ENCODE assay signal across 33 cellular contexts in genomic region chr10:1545524-1545923, GRCh38.
"Had no signal": no experiment of that assay in that cellular context is flagged by ENCODE, and none has a peak within 500 bp of the region (broad histone marks: within the 10 kb centered on the region; RNA-seq: fewer than 3 reads in every experiment).

No MANE protein-coding gene starts in this region.

- H3K4me3 Mint-ChIP-seq: activated B cell treated with CpG ODN at 0.5 μM for 24 hours; activated CD8-positive, alpha-beta T cell treated with anti-CD3 and anti-CD28 coated beads for 36 hours; activated naive CD8-positive, alpha-beta T cell; activated T-cell treated with anti-CD3 and anti-CD28 coated beads, Interleukin-2, amount 50 U/mL, for 4 hours; brain; mesothelial cell of epicardium; naive B cell; nephron progenitor cell; stimulated activated memory B cell treated with anti-CD40 and anti-IgM and Interleukin-4, amounts not matched to agents 10 μg/mL and 1 μg/mL and 100 μg/mL, for 72 hours; stimulated activated naive CD8-positive, alpha-beta T cell treated with anti-CD3 and anti-CD28 coated beads, Interleukin-15, amount 100 ng/mL, for 72 hours; T-helper 17 cell had no signal

- H3K4me1 Mint-ChIP-seq: mesothelial cell of epicardium; stimulated activated naive CD8-positive, alpha-beta T cell treated with anti-CD3 and anti-CD28 coated beads, Interleukin-15, amount 100 ng/mL, for 72 hours had no signal

- H3K36me3 Mint-ChIP-seq: activated naive CD8-positive, alpha-beta T cell; mesothelial cell of epicardium had no signal

- H3K9me3 ChIP-seq: ascending aorta, gastrocnemius medialis, ovary, prostate gland, tibial artery, upper lobe of right lung had no signal

- H3K27ac Mint-ChIP-seq: activated B cell treated with CpG ODN at 0.5 μM for 24 hours; activated CD8-positive, alpha-beta T cell treated with anti-CD3 and anti-CD28 coated beads for 36 hours; activated naive CD8-positive, alpha-beta T cell; activated T-helper 2 cell treated with anti-CD3 and anti-CD28 coated beads, Interferon-gamma antibody, Interleukin-2, Interleukin-4, amounts not matched to agents 10 μg/mL and 5 μg/mL and 100 μg/mL, durations not matched to agents 14 hours and 24 hours and 36 hours; brain; mesothelial cell of epicardium; naive B cell; nephron progenitor cell; stimulated activated memory B cell treated with anti-CD40 and anti-IgM and Interleukin-4, amounts not matched to agents 10 μg/mL and 1 μg/mL and 100 μg/mL, for 72 hours; stimulated activated naive CD8-positive, alpha-beta T cell treated with anti-CD3 and anti-CD28 coated beads, Interleukin-15, amount 100 ng/mL, for 72 hours; T-helper 17 cell had no signal

- H3K4me3 ChIP-seq: ascending aorta, cardiac muscle cell, gastrocnemius medialis, ovary, prostate gland, tibial artery, upper lobe of right lung had no signal

- H3K9me3 Mint-ChIP-seq: activated CD8-positive, alpha-beta T cell treated with anti-CD3 and anti-CD28 coated beads for 36 hours; activated T-cell treated with anti-CD3 and anti-CD28 coated beads, Interleukin-2, amount 50 U/mL, for 4 hours; activated T-helper 2 cell treated with anti-CD3 and anti-CD28 coated beads, Interferon-gamma antibody, Interleukin-2, Interleukin-4, amounts not matched to agents 10 μg/mL and 5 μg/mL and 100 μg/mL, durations not matched to agents 14 hours and 24 hours and 36 hours; mesothelial cell of epicardium had no signal

- DNase-seq: activated B cell treated with CpG ODN at 0.5 μM for 24 hours; activated CD4-positive, alpha-beta T cell treated with anti-CD3 and anti-CD28 coated beads, Interleukin-2, amount 50 U/mL, for 1 hour; activated CD8-positive, alpha-beta T cell treated with anti-CD3 and anti-CD28 coated beads for 36 hours; activated naive CD4-positive, alpha-beta T cell treated with Interleukin-2 at 50 U/mL for 16 hours; activated T-cell treated with anti-CD3 and anti-CD28 coated beads, Interleukin-2, amount 50 U/mL, for 4 hours; dermis blood vessel endothelial cell; effector CD8-positive, alpha-beta T cell; gastrocnemius medialis; glutamatergic neuron; left cardiac atrium; mammary epithelial cell; naive B cell; nephron progenitor cell; ovary; retina; small intestine; stimulated activated CD4-positive, alpha-beta T cell treated with anti-CD3 and anti-CD28 coated beads, Interleukin-1b, Interleukin-23, amount 100 ng/mL, for 48 hours; stimulated activated CD4-positive, alpha-beta T cell treated with anti-CD3 and anti-CD28 coated beads, Interleukin-4, amount 100 ng/mL, for 4 hours; stimulated activated CD8-positive, alpha-beta memory T cell treated with anti-CD3 and anti-CD28 coated beads, Interleukin-4, amount 100 ng/mL, for 48 hours; stimulated activated naive CD8-positive, alpha-beta T cell treated with anti-CD3 and anti-CD28 coated beads, Interleukin-15, amount 100 ng/mL, for 72 hours; T-helper 17 cell; T1000; upper lobe of right lung had no signal

- H3K4me1 ChIP-seq: ascending aorta, gastrocnemius medialis, prostate gland, tibial artery, upper lobe of right lung had no signal

- H3K27ac ChIP-seq: ascending aorta, cardiac muscle cell, gastrocnemius medialis, ovary, prostate gland, tibial artery, upper lobe of right lung had no signal

- H3K27me3 Mint-ChIP-seq: activated B cell treated with CpG ODN at 0.5 μM for 24 hours; stimulated activated memory B cell treated with anti-CD40 and anti-IgM and Interleukin-4, amounts not matched to agents 10 μg/mL and 1 μg/mL and 100 μg/mL, for 72 hours; stimulated activated naive CD8-positive, alpha-beta T cell treated with anti-CD3 and anti-CD28 coated beads, Interleukin-15, amount 100 ng/mL, for 72 hours had no signal

- ATAC-seq: activated CD8-positive, alpha-beta T cell treated with anti-CD3 and anti-CD28 coated beads for 36 hours; activated T-cell treated with anti-CD3 and anti-CD28 coated beads, Interleukin-2, amount 50 U/mL, for 4 hours; gastrocnemius medialis; left cardiac atrium; sciatic nerve; stimulated activated memory B cell treated with anti-CD40 and anti-IgM and Interleukin-4, amounts not matched to agents 10 μg/mL and 1 μg/mL and 100 μg/mL, for 72 hours; stimulated activated naive CD8-positive, alpha-beta T cell treated with anti-CD3 and anti-CD28 coated beads, Interleukin-15, amount 100 ng/mL, for 72 hours; T-helper 17 cell had no signal

- H3K27me3 ChIP-seq: ascending aorta, cardiac muscle cell, ovary, upper lobe of right lung had no signal
